ENCODE assay signal across 8 cellular contexts in the genomic region with DNA sequence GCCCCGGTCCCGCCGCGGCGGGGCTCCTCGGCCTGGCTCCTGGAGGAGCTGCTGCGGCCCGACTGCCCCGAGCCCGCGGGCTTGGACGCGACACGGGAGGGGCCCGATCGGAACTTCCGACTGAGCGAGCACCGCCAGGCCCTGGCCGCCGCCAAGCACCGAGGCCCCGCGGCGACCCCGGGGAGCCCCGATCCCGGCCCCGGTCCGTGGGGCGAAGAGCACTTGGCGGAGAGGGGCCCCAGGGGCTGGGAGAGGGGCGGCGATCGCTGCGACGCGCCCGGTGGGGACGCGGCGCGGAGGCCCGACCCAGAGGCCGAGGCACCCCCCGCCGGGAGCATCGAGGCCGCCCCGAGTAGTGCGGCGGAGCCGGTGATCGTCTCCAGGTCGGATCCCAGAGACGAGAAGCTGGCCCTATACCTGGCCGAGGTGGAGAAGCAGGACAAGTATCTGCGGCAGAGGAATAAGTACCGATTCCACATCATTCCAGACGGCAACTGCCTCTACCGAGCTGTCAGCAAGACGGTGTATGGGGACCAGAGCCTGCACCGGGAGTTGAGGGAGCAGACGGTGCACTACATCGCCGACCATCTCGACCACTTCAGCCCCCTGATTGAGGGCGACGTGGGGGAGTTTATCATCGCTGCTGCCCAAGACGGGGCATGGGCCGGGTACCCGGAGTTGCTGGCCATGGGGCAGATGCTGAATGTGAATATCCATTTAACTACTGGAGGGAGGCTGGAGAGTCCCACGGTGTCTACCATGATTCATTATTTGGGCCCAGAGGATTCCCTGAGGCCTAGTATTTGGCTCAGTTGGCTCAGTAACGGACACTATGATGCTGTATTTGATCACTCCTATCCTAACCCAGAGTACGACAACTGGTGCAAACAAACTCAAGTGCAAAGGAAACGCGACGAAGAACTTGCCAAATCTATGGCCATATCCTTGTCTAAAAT. TPM values are rescaled to one million over a fixed set of nuclear protein-coding genes. Genes with fewer than 3 reads are reported as not detected.
DNase-seq lines count a peak whose midpoint lies in the region; ATAC-seq and TF ChIP-seq lines count a peak whose summit lies in the region.

No MANE protein-coding gene starts in this region.

- intact Hi-C loops in vagina (cut with DNase I), result loop anchor here (10.0 kb wide), 1 partner anchor 345 kb away; the partner anchor contains the start of gene MSRB2

- H3F3A ChIP-seq in OCI-LY1 (ENCODE audit: insufficient read depth, low read length), result no peaks in the 10 kb centered on the region

- H3K4me2 ChIP-seq in OCI-LY1 (ENCODE audit: low read length) (peak overlapping the region; percentile 78), osteoblast (ENCODE audit: insufficient read depth, low read length) (peak overlapping the region; percentile 80)

- peak; percentile 12 for DNase-seq in activated gamma-delta T cell treated with Interleukin-2 at 50 U/mL for 16 hours
- peak; percentile 44 for DNase-seq in germinal center (ENCODE audit: low spot score)
- DNase-seq in osteoblast (ENCODE audit: insufficient read length, low spot score, missing footprints), result peak; percentile 98
- no peak for DNase-seq in vagina (ENCODE audit: extremely low spot score in 2 of 2)
- DNase-seq in SHP77 (lab: John Stamatoyannopoulos, UW), result no peak

- no peaks in the 10 kb centered on the region for H3K9me2 ChIP-seq in OCI-LY1 (ENCODE audit: low read depth, low read length)

- ATAC-seq in GM18498 (IDR thresholded peaks at IDR 0.05; ENCODE audit: unreplicated experiment) (peak; percentile 21), HG02610 (IDR thresholded peaks at IDR 0.05; ENCODE audit: unreplicated experiment) (peak; percentile 22)

- H3K9me3 ChIP-seq in OCI-LY1 (ENCODE audit: low read length) (no peaks in the 10 kb centered on the region), osteoblast (ENCODE audit: low read depth, low read length) (no peaks in the 10 kb centered on the region), vagina (no peaks in the 10 kb centered on the region)

- H3K4me1 ChIP-seq in OCI-LY1 (ENCODE audit: insufficient read depth, low read length, severe bottlenecking) (peaks cover 9% of the 10 kb centered on the region), osteoblast (ENCODE audit: insufficient read depth, low read length) (peaks cover 13% of the 10 kb centered on the region), vagina (peaks cover 51% of the 10 kb centered on the region)

- H3K36me3 ChIP-seq in OCI-LY1 (ENCODE audit: insufficient read depth, low read length), result no peaks in the 10 kb centered on the region
- no peaks in the 10 kb centered on the region for H3K36me3 ChIP-seq in osteoblast (ENCODE audit: insufficient read depth, low read length)
- no peaks in the 10 kb centered on the region for H3K36me3 ChIP-seq in vagina

- H3K4me3 ChIP-seq in OCI-LY1 (ENCODE audit: low read depth, low read length, poor library complexity, severe bottlenecking) (peak overlapping the region; percentile 81), osteoblast (ENCODE audit: insufficient read depth, low read length) (peak overlapping the region; percentile 74), vagina (peak overlapping the region; percentile 83 to 91)

- no peaks in the 10 kb centered on the region for H3K27me3 ChIP-seq in OCI-LY1 (ENCODE audit: insufficient read depth, low read length)
- no peaks in the 10 kb centered on the region for H3K27me3 ChIP-seq in osteoblast (ENCODE audit: insufficient read depth, low read length)
- H3K27me3 ChIP-seq in vagina, result no peaks in the 10 kb centered on the region

- H3K27ac ChIP-seq in OCI-LY1 (ENCODE audit: low read depth, low read length, poor library complexity, severe bottlenecking) (no peak overlapping the region), osteoblast (ENCODE audit: low read depth, low read length) (peak overlapping the region; percentile 42), vagina (peak overlapping the region; percentile 98)

- H3K79me2 ChIP-seq in OCI-LY1 (ENCODE audit: insufficient read depth, low read length), result no peaks in the 10 kb centered on the region
- peaks cover 20% of the 10 kb centered on the region for H3K79me2 ChIP-seq in osteoblast (ENCODE audit: insufficient read depth, low read length)

- H2AFZ ChIP-seq in OCI-LY1 (ENCODE audit: low read length) (no peak overlapping the region), osteoblast (ENCODE audit: low read length) (peak overlapping the region; percentile 79)

- TF ChIP-seq CTCF in OCI-LY1 (IDR thresholded peaks at IDR 0.05; ENCODE audit: low read length), result no peak
- TF ChIP-seq CTCF in osteoblast (IDR thresholded peaks at IDR 0.05; ENCODE audit: extremely low read depth, low read depth, low read length), result no peak
- no peak for TF ChIP-seq CTCF in vagina (IDR thresholded peaks at IDR 0.05)

- H4K20me1 ChIP-seq in OCI-LY1 (ENCODE audit: insufficient read depth, low read length), result no peaks in the 10 kb centered on the region
- peaks cover 5% of the 10 kb centered on the region for H4K20me1 ChIP-seq in osteoblast (ENCODE audit: insufficient read depth, low read length)

- peak overlapping the region; percentile 38; the same call in 1 of the 2 replicates for H3K9ac ChIP-seq in OCI-LY1 (ENCODE audit: low read length)

- no peak for TF ChIP-seq POLR2A in vagina (IDR thresholded peaks at IDR 0.05)

RNA-seq across cellular contexts. Expression of gene OTUD1, which starts 1.3 kb away (rescaled TPM):
- 9.8 and 11.5 TPM in 2 replicates for total RNA-seq in osteoblast
- total RNA-seq in vagina, result 8.1 TPM

Comparison
In these comparisons a context has a peak if more than half of its experiments do, and no peak if none do; other contexts are left out.
1. DNase-seq: peak in activated gamma-delta T cell treated with Interleukin-2 at 50 U/mL for 16 hours (single experiment), germinal center (single experiment) and osteoblast (single experiment); none in vagina (0 of 2) and SHP77 (0 of 2).
2. Peak in every context shown above with its lines, with median percentiles within 50 percentile points of each other: H3K4me3 ChIP-seq.